In the genomic region with DNA sequence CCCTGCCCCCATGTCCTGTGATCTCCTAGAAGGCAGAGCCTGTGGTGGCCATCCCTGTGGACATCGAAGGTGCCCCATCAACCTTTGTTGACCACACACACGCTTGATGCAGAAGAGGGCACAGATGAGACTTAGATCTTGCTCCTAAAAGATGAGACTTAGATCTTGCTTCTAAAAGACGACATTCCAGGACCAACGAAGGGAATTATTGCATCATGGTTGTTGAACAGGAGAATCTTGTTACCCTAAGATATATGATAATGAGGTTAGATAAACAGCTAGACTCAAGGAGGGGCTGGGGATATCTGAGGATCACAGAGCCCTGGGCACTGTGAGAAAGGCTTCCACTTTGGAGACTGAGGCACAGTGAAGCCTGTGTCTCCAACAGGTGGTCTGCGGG, we compare ENCODE assay signal across 34 cellular contexts.
"Had no signal": no experiment of that assay in that cellular context is flagged by ENCODE, and none has a peak within 500 bp of the region (broad histone marks: within the 10 kb centered on the region; RNA-seq: fewer than 3 reads in every experiment).

No MANE protein-coding gene starts in this region.

- H3K27me3 ChIP-seq: MG63 had no signal

- H3K9me3 ChIP-seq: MG63 had no signal

- DNase-seq: Karpas-422, Kasumi-1, MG63, MM.1S, MV-4-11, NCI-H1048, NCI-H1092, NCI-H1092 treated with DMSO at 0.1 percent for 48 hours, NCI-H1105, NCI-H1105 treated with DMSO at 0.1 percent for 48 hours, NCI-H1417, NCI-H1417 treated with DMSO at 0.1 percent for 48 hours, NCI-H1436, NCI-H1436 treated with DMSO at 0.1 percent for 48 hours, NCI-H146, NCI-H1694, NCI-H1694 treated with DMSO at 0.1 percent for 48 hours, NCI-H187, NCI-H187 treated with DMSO at 0.1 percent for 48 hours, NCI-H1930, NCI-H2029, NCI-H2029 treated with DMSO at 0.1 percent for 48 hours, NCI-H2081, NCI-H2081 treated with DMSO at 0.1 percent for 48 hours, NCI-H2107, NCI-H2171, NCI-H2171 treated with DMSO at 0.1 percent for 48 hours, NCI-H2227 treated with DMSO at 0.1 percent for 48 hours, NCI-H226, NCI-H345, NCI-H446, NCI-H446 treated with DMSO at 0.1 percent for 48 hours, NCI-H510A, NCI-H510A treated with DMSO at 0.1 percent for 48 hours had no signal

- H3K36me3 ChIP-seq: MG63 had no signal

- H3K4me3 ChIP-seq: MG63 had no signal
